ENCODE assay signal across 18 cellular contexts in genomic region chr3:18791752-18792151, GRCh38.
"Had no signal": no experiment of that assay in that cellular context is flagged by ENCODE, and none has a peak within 500 bp of the region (broad histone marks: within the 10 kb centered on the region; RNA-seq: fewer than 3 reads in every experiment).

No MANE protein-coding gene starts in this region.

- H3K4me3 ChIP-seq: ascending aorta, body of pancreas had no signal

- H3K4me3 Mint-ChIP-seq: activated CD4-positive, alpha-beta memory T cell treated with anti-CD3 and anti-CD28 coated beads, Interleukin-2, amount 10 ng/mL, durations not matched to agents 7 days and 5 days; activated CD4-positive, alpha-beta T cell treated with anti-CD3 and anti-CD28 coated beads, Interleukin-2, amount 10 ng/mL, durations not matched to agents 24 days and 14 days; activated naive CD4-positive, alpha-beta T cell treated with anti-CD3 and anti-CD28 coated beads, Interleukin-2, amount 50 U/mL, for 24 hours; activated naive CD8-positive, alpha-beta T cell treated with anti-CD3 and anti-CD28 coated beads, Interleukin-2, amount 50 U/mL, for 24 hours had no signal

- H3K4me1 ChIP-seq: ascending aorta, body of pancreas had no signal

- H3K27ac ChIP-seq: ascending aorta, body of pancreas, KMS-11 had no signal

- H3K9me3 Mint-ChIP-seq: activated CD4-positive, alpha-beta memory T cell treated with anti-CD3 and anti-CD28 coated beads, Interleukin-2, amount 10 ng/mL, durations not matched to agents 7 days and 5 days; activated CD4-positive, alpha-beta T cell treated with anti-CD3 and anti-CD28 coated beads, Interleukin-2, amount 10 ng/mL, durations not matched to agents 24 days and 14 days; activated naive CD4-positive, alpha-beta T cell treated with anti-CD3 and anti-CD28 coated beads, Interleukin-2, amount 50 U/mL, for 24 hours; activated naive CD8-positive, alpha-beta T cell treated with anti-CD3 and anti-CD28 coated beads, Interleukin-2, amount 50 U/mL, for 24 hours had no signal

- H3K9me3 ChIP-seq: ascending aorta, body of pancreas had no signal

- H3K36me3 Mint-ChIP-seq: activated naive CD4-positive, alpha-beta T cell treated with anti-CD3 and anti-CD28 coated beads, Interleukin-2, amount 50 U/mL, for 24 hours had no signal

- DNase-seq: activated CD4-positive, alpha-beta memory T cell treated with anti-CD3 and anti-CD28 coated beads, Interleukin-2, amount 10 ng/mL, durations not matched to agents 7 days and 5 days; activated CD4-positive, alpha-beta T cell treated with anti-CD3 and anti-CD28 coated beads, Interleukin-2, amount 10 ng/mL, durations not matched to agents 24 days and 14 days; activated gamma-delta T cell; activated naive CD8-positive, alpha-beta T cell treated with anti-CD3 and anti-CD28 coated beads, Interleukin-2, amount 50 U/mL, for 24 hours; amniotic stem cell; body of pancreas; central memory CD4-positive, alpha-beta T cell; NCI-H1092; NCI-H1694; NCI-H2029 treated with DMSO at 0.1 percent for 48 hours; NCI-H446; NCI-H524; PC-3; SHP77 treated with DMSO at 0.1 percent for 48 hours had no signal

- H3K36me3 ChIP-seq: ascending aorta had no signal

- H3K4me1 Mint-ChIP-seq: activated naive CD8-positive, alpha-beta T cell treated with anti-CD3 and anti-CD28 coated beads, Interleukin-2, amount 50 U/mL, for 24 hours had no signal

- H3K27me3 ChIP-seq: ascending aorta, body of pancreas had no signal

- H3K27me3 Mint-ChIP-seq: activated CD4-positive, alpha-beta memory T cell treated with anti-CD3 and anti-CD28 coated beads, Interleukin-2, amount 10 ng/mL, durations not matched to agents 7 days and 5 days; activated naive CD4-positive, alpha-beta T cell treated with anti-CD3 and anti-CD28 coated beads, Interleukin-2, amount 50 U/mL, for 24 hours; activated naive CD8-positive, alpha-beta T cell treated with anti-CD3 and anti-CD28 coated beads, Interleukin-2, amount 50 U/mL, for 24 hours had no signal

- ATAC-seq: activated CD4-positive, CD25-positive, alpha-beta regulatory T cell treated with anti-CD3 and anti-CD28 coated beads, Interleukin-2, amount 50 U/mL, for 24 hours; activated naive CD8-positive, alpha-beta T cell treated with anti-CD3 and anti-CD28 coated beads, Interleukin-2, amount 50 U/mL, for 24 hours; body of pancreas; PC-3 had no signal

- H3K27ac Mint-ChIP-seq: activated CD4-positive, alpha-beta memory T cell treated with anti-CD3 and anti-CD28 coated beads, Interleukin-2, amount 10 ng/mL, durations not matched to agents 7 days and 5 days; activated CD4-positive, alpha-beta T cell treated with anti-CD3 and anti-CD28 coated beads, Interleukin-2, amount 10 ng/mL, durations not matched to agents 24 days and 14 days; activated naive CD4-positive, alpha-beta T cell treated with anti-CD3 and anti-CD28 coated beads, Interleukin-2, amount 50 U/mL, for 24 hours; activated naive CD8-positive, alpha-beta T cell treated with anti-CD3 and anti-CD28 coated beads, Interleukin-2, amount 50 U/mL, for 24 hours had no signal
